In the genomic region with DNA sequence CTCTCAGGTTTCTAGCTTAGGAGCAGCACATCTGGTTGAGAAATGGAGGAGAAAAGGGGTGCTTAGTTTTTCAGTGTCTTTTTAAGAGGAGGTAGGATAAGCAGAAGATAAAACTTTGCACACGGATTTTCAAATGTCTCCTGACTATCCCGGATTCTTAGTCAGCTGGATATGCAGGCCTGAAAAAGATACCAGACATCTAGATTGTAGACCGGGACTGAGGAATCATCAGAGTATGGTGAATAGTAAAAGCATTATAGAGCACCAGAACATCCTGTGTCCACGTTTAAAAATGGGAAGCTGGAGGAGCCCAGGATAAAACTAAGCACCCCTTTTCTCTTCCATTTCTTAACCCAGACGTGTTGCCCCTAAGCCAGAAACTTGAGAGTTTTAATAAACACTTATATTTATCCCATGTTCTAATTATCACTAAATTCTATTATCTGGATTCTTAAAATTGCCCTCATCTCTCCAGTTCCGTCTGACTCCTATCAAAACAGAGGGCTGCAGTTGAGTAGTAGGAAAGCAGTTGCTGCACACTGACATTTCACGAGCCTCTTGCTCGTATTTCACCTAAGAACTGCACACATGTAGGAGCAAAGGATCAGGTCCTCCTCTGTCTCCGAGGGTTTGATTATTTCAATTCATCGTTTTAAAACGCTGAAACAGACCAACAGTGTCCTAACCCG, we compare ENCODE assay signal across 8 cellular contexts. TPM values are rescaled to one million over a fixed set of nuclear protein-coding genes. Genes with fewer than 3 reads are reported as not detected.
A peak's percentile ranks its signal among the peaks of the same experiment; 100 is the strongest.
DNase-seq lines count a peak whose midpoint lies in the region; ATAC-seq and TF ChIP-seq lines count a peak whose summit lies in the region.

No MANE protein-coding gene starts in this region.

- no peaks in the 10 kb centered on the region for H3K79me2 ChIP-seq in parathyroid adenoma

- peak overlapping the region; percentile 99 for H3K4me3 ChIP-seq in WERI-Rb-1 (ENCODE audit: low read depth, low read length)
- H3K4me3 ChIP-seq in gastroesophageal sphincter, result peak overlapping the region; percentile 62 to 64
- peak overlapping the region; percentile 94 for H3K4me3 ChIP-seq in parathyroid adenoma (ENCODE audit: low read depth, low read length)

- ATAC-seq in GM19463 (IDR thresholded peaks at IDR 0.05; ENCODE audit: unreplicated experiment), result peak; percentile 31
- ATAC-seq in HG03469 (IDR thresholded peaks at IDR 0.05; ENCODE audit: unreplicated experiment), result peak; percentile 11
- peak; percentile 55 for ATAC-seq in gastroesophageal sphincter

- H3K4me2 ChIP-seq in parathyroid adenoma (ENCODE audit: low read length), result peak overlapping the region; percentile 75

- DNase-seq in DMS114 treated with DMSO at 0.1 percent for 48 hours (lab: John Stamatoyannopoulos, UW; ENCODE audit: unreplicated experiment) (peak; percentile 31), WERI-Rb-1 (no peak), NCI-H2196 treated with DMSO at 0.1 percent for 48 hours (lab: John Stamatoyannopoulos, UW; ENCODE audit: unreplicated experiment) (no peak)
- DNase-seq in central memory CD4-positive, alpha-beta T cell, result no peak

- H3K36me3 ChIP-seq in WERI-Rb-1 (peaks cover 4% of the 10 kb centered on the region), gastroesophageal sphincter (peaks cover 0 to 9% of the 10 kb centered on the region in 2 donors), parathyroid adenoma (ENCODE audit: control insufficient read depth, insufficient read depth, low read length) (no peaks in the 10 kb centered on the region)

- no peak for TF ChIP-seq CTCF in WERI-Rb-1 (IDR thresholded peaks at IDR 0.05; ENCODE audit: low read depth, low read length)
- TF ChIP-seq CTCF in gastroesophageal sphincter (IDR thresholded peaks at IDR 0.05), result no peak
- no peak for TF ChIP-seq CTCF in parathyroid adenoma (IDR thresholded peaks at IDR 0.05)

- H3K27me3 ChIP-seq in WERI-Rb-1 (ENCODE audit: insufficient read depth, low read depth, severe bottlenecking) (no peaks in the 10 kb centered on the region), gastroesophageal sphincter (no peaks in the 10 kb centered on the region), parathyroid adenoma (ENCODE audit: control insufficient read depth, insufficient read depth, low read length) (no peaks in the 10 kb centered on the region)

- H3K4me1 ChIP-seq in gastroesophageal sphincter (peaks cover 0 to 24% (median 3%) of the 10 kb centered on the region in 3 donors), parathyroid adenoma (no peaks in the 10 kb centered on the region)

- TF ChIP-seq POLR2A in gastroesophageal sphincter (IDR thresholded peaks at IDR 0.05), result no peak

- 3 to 4% methylated on average over 10 to 11 of the region's 12 CpGs for WGBS in gastroesophageal sphincter (ENCODE audit: low coverage in 1 of 2), 2 donors

- H3K9me3 ChIP-seq in WERI-Rb-1 (ENCODE audit: severe bottlenecking) (no peaks in the 10 kb centered on the region), gastroesophageal sphincter (no peaks in the 10 kb centered on the region), parathyroid adenoma (ENCODE audit: control insufficient read depth, low read length) (no peaks in the 10 kb centered on the region)

- H2AFZ ChIP-seq in parathyroid adenoma, result peak overlapping the region; percentile 92

- TF ChIP-seq EP300 in gastroesophageal sphincter (IDR thresholded peaks at IDR 0.05), result no peak

- H3K9ac ChIP-seq in parathyroid adenoma, result no peak overlapping the region

- H3K27ac ChIP-seq in WERI-Rb-1, result peak overlapping the region; percentile 76
- peak overlapping the region; percentile 67 to 89 (median 84) for H3K27ac ChIP-seq in gastroesophageal sphincter
- H3K27ac ChIP-seq in parathyroid adenoma, result peak overlapping the region; percentile 80

RNA-seq across cellular contexts. Expression of a gene that starts 0.6 kb away (rescaled TPM):
- 10 to 100 TPM; 17.2 to 26.9 (median 22.4) TPM for total RNA-seq in gastroesophageal sphincter
